Comparison of ENCODE assay signal across 28 cellular contexts in the genomic region with DNA sequence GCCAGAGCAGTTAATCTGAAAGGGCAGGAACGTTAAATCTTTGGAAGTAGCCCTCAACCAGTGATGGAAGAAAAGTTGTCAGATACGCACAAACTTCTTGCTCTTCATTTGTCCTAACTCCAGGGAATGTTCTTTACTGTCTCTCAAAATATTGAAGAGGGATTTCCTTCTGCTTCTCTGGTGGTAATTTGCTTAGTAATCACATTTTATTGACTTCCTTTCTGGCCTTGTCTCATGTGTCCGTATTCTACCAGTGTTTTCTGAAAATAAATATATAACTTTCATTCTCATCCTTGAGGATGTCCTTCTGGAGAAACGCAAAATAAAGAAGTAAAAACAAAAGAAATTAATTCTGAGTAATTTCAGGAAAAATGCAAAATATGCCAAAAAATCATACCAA.
"Had no signal": no experiment of that assay in that cellular context is flagged by ENCODE, and none has a peak within 500 bp of the region (broad histone marks: within the 10 kb centered on the region; RNA-seq: fewer than 3 reads in every experiment).

No MANE protein-coding gene starts in this region.

- ATAC-seq: effector memory CD8-positive, alpha-beta T cell; esophagus mucosa; gastrocnemius medialis; heart right ventricle; left cardiac atrium; left lung; left ventricle myocardium superior; lower lobe of right lung; mucosa of descending colon had no signal

- FAIRE-seq: endometrium, islet of Langerhans, keratinocyte had no signal

- H3K9me3 ChIP-seq: colonic mucosa, esophagus squamous epithelium, gastrocnemius medialis, lower lobe of right lung had no signal

- H3K4me3 ChIP-seq: colonic mucosa, esophagus squamous epithelium, gastrocnemius medialis, heart right ventricle, left lung, lower lobe of right lung, mucosa of descending colon had no signal

- H3K27ac ChIP-seq: colonic mucosa, epithelial cell of prostate, esophagus squamous epithelium, gastrocnemius medialis, heart right ventricle, left lung, lower lobe of right lung had no signal

- H3K4me3 Mint-ChIP-seq: dendritic cell treated with granulocyte-macrophage colony-stimulating factor and Interleukin-4, amounts not matched to agents 40 ng/mL and 50 ng/mL, for 4 days; effector memory CD8-positive, alpha-beta T cell; endodermal cell; mesothelial cell of epicardium; naive B cell had no signal

- H3K4me1 ChIP-seq: colonic mucosa, esophagus squamous epithelium, gastrocnemius medialis, heart right ventricle, left lung, lower lobe of right lung had no signal

- H3K27me3 Mint-ChIP-seq: dendritic cell treated with granulocyte-macrophage colony-stimulating factor and Interleukin-4, amounts not matched to agents 40 ng/mL and 50 ng/mL, for 4 days; effector memory CD8-positive, alpha-beta T cell; naive B cell had no signal

- DNase-seq: colonic mucosa; cortex of kidney; effector CD8-positive, alpha-beta T cell; effector memory CD8-positive, alpha-beta T cell; endodermal cell; erythroblast; esophagus squamous epithelium; foreskin fibroblast; foreskin melanocyte; gastrocnemius medialis; glutamatergic neuron; head of caudate nucleus; heart right ventricle; hippocampal formation; left cardiac atrium; left lung; left ventricle myocardium superior; lower lobe of right lung; mesenchymal stem cell; mucosa of descending colon; naive B cell had no signal

- H3K36me3 ChIP-seq: colonic mucosa, esophagus squamous epithelium, gastrocnemius medialis, heart right ventricle, left lung, lower lobe of right lung had no signal

- H3K27me3 ChIP-seq: colonic mucosa, esophagus squamous epithelium, gastrocnemius medialis, heart right ventricle, left lung had no signal

- H3K9me3 Mint-ChIP-seq: endodermal cell had no signal

- H3K4me1 Mint-ChIP-seq: mesothelial cell of epicardium, naive B cell had no signal

- H3K36me3 Mint-ChIP-seq: mesothelial cell of epicardium, naive B cell had no signal

- H3K27ac Mint-ChIP-seq: dendritic cell treated with granulocyte-macrophage colony-stimulating factor and Interleukin-4, amounts not matched to agents 40 ng/mL and 50 ng/mL, for 4 days; effector memory CD8-positive, alpha-beta T cell; endodermal cell; mesothelial cell of epicardium; naive B cell had no signal
